19 cellular contexts compared by ENCODE assay signal in genomic region chr2:119339562-119339923, GRCh38. TPM values are rescaled to one million over a fixed set of nuclear protein-coding genes. Genes with fewer than 3 reads are reported as not detected.
A peak's percentile ranks its signal among the peaks of the same experiment; 100 is the strongest.
DNase-seq lines count a peak whose midpoint lies in the region; ATAC-seq lines count a peak whose summit lies in the region.
"Had no signal": no experiment of that assay in that cellular context is flagged by ENCODE, and none has a peak within 500 bp of the region (broad histone marks: within the 10 kb centered on the region; RNA-seq: fewer than 3 reads in every experiment).

No MANE protein-coding gene starts in this region.

- peak overlapping the region in 6 of 11 experiments; percentile 22 to 54 (median 33); a peak in 5 of 22 replicates for H3K27ac ChIP-seq in BLaER1 treated with 17β-estradiol and CSF1 and Interleukin-3, amounts not matched to agents 10 nM and 100 nM
- H3K27ac ChIP-seq in KOPT-K1 (ENCODE audit: low read depth, low read length, poor library complexity, severe bottlenecking) = peak overlapping the region; percentile 61
- H3K27ac ChIP-seq: body of pancreas, colonic mucosa, heart right ventricle, HL-60 had no signal

- peaks cover 23 to 29% (median 26%) of the 10 kb centered on the region in 10 experiments for H3K4me1 ChIP-seq in BLaER1 treated with 17β-estradiol and CSF1 and Interleukin-3, amounts not matched to agents 10 nM and 100 nM
- H3K4me1 ChIP-seq: body of pancreas, colonic mucosa had no signal

- no peaks in the 10 kb centered on the region for H3K9me3 Mint-ChIP-seq in central memory CD8-positive, alpha-beta T cell
- H3K9me3 Mint-ChIP-seq: activated CD4-positive, alpha-beta T cell treated with anti-CD3 and anti-CD28 coated beads, Interleukin-2, amount 10 ng/mL, durations not matched to agents 7 days and 5 days; activated naive CD4-positive, alpha-beta T cell treated with anti-CD3 and anti-CD28 coated beads, Interleukin-2, amount 10 ng/mL, durations not matched to agents 7 days and 5 days; IgD-negative memory B cell had no signal

- no peaks in the 10 kb centered on the region for H4K20me1 ChIP-seq in BLaER1 treated with 17β-estradiol and CSF1 and Interleukin-3, amounts not matched to agents 10 nM and 100 nM

- H3K36me3 ChIP-seq in BLaER1 treated with 17β-estradiol and CSF1 and Interleukin-3, amounts not matched to agents 10 nM and 100 nM = peaks cover 0 to 9% (median 0%) of the 10 kb centered on the region in 11 experiments; a peak in 2 of 22 replicates
- no peaks in the 10 kb centered on the region for H3K36me3 ChIP-seq in KOPT-K1 (ENCODE audit: insufficient read depth, low read length)
- H3K36me3 ChIP-seq: colonic mucosa had no signal

- no peaks in the 10 kb centered on the region for H3K27me3 Mint-ChIP-seq in central memory CD8-positive, alpha-beta T cell
- H3K27me3 Mint-ChIP-seq: activated CD4-positive, alpha-beta T cell treated with anti-CD3 and anti-CD28 coated beads, Interleukin-2, amount 10 ng/mL, durations not matched to agents 7 days and 5 days; activated naive CD4-positive, alpha-beta T cell treated with anti-CD3 and anti-CD28 coated beads, Interleukin-2, amount 10 ng/mL, durations not matched to agents 7 days and 5 days; IgD-negative memory B cell had no signal

- H3K9me3 ChIP-seq in BLaER1 treated with 17β-estradiol and CSF1 and Interleukin-3, amounts not matched to agents 10 nM and 100 nM (replicated peaks in 1 of 11) = no peaks in the 10 kb centered on the region
- H3K9me3 ChIP-seq in KOPT-K1 (ENCODE audit: insufficient read depth, low read length, poor library complexity, severe bottlenecking) = no peaks in the 10 kb centered on the region
- H3K9me3 ChIP-seq: body of pancreas, colonic mucosa, heart right ventricle had no signal

- H3K4me3 ChIP-seq in BLaER1 treated with 17β-estradiol and CSF1 and Interleukin-3, amounts not matched to agents 10 nM and 100 nM = no peak overlapping the region
- H3K4me3 ChIP-seq: body of pancreas, colonic mucosa, heart right ventricle had no signal

- H3K9ac ChIP-seq in BLaER1 treated with 17β-estradiol and CSF1 and Interleukin-3, amounts not matched to agents 10 nM and 100 nM = no peak overlapping the region

- H3K4me2 ChIP-seq in BLaER1 treated with 17β-estradiol and CSF1 and Interleukin-3, amounts not matched to agents 10 nM and 100 nM = peak overlapping the region; percentile 46 to 83 (median 66)

- H3K27ac Mint-ChIP-seq in central memory CD8-positive, alpha-beta T cell (ENCODE audit: low read depth) = no peak overlapping the region

- ATAC-seq in GM19455 (IDR thresholded peaks at IDR 0.05; ENCODE audit: unreplicated experiment) = peak; percentile 19
- no peak for ATAC-seq in central memory CD8-positive, alpha-beta T cell (replicated peaks; ENCODE audit: extremely low read depth, poor library complexity, severe bottlenecking)
- ATAC-seq: body of pancreas had no signal

- no peak for DNase-seq in central memory CD8-positive, alpha-beta T cell (ENCODE audit: low spot score in 2 of 2)
- DNase-seq in activated CD4-positive, alpha-beta T cell treated with anti-CD3 and anti-CD28 coated beads, Interleukin-2, amount 50 U/mL, for 1 hour = no peak
- DNase-seq in mesenteric fat pad (ENCODE audit: low spot score) = no peak
- DNase-seq in dedifferentiated amniotic fluid mesenchymal stem cell (ENCODE audit: extremely low spot score) = no peak
- DNase-seq in nucleus accumbens (lab: John Stamatoyannopoulos, UW) = no peak
- DNase-seq: H7, NCI-H187 treated with DMSO at 0.1 percent for 48 hours, NCI-H345, retina had no signal

- peaks cover 3% of the 10 kb centered on the region for H3K36me3 Mint-ChIP-seq in central memory CD8-positive, alpha-beta T cell (ENCODE audit: insufficient read depth)
- H3K36me3 Mint-ChIP-seq: activated naive CD4-positive, alpha-beta T cell treated with anti-CD3 and anti-CD28 coated beads, Interleukin-2, amount 10 ng/mL, durations not matched to agents 7 days and 5 days; IgD-negative memory B cell had no signal

- peaks cover 16% of the 10 kb centered on the region for H3K4me1 Mint-ChIP-seq in central memory CD8-positive, alpha-beta T cell

- H3K27me3 ChIP-seq in BLaER1 treated with 17β-estradiol and CSF1 and Interleukin-3, amounts not matched to agents 10 nM and 100 nM = no peaks in the 10 kb centered on the region
- H3K27me3 ChIP-seq: body of pancreas, colonic mucosa, heart right ventricle had no signal

- H3K4me3 Mint-ChIP-seq in central memory CD8-positive, alpha-beta T cell = peak overlapping the region; percentile 14
- H3K4me3 Mint-ChIP-seq: activated CD4-positive, alpha-beta T cell treated with anti-CD3 and anti-CD28 coated beads, Interleukin-2, amount 10 ng/mL, durations not matched to agents 7 days and 5 days; activated naive CD4-positive, alpha-beta T cell treated with anti-CD3 and anti-CD28 coated beads, Interleukin-2, amount 10 ng/mL, durations not matched to agents 7 days and 5 days had no signal

RNA-seq across cellular contexts. Expression of gene C2orf76, which starts 27.1 kb away (rescaled TPM):
- 12.5 TPM for total RNA-seq in mesenteric fat pad

RNA-seq across cellular contexts. Expression of gene DBI, which starts 27.2 kb away (rescaled TPM):
- total RNA-seq in mesenteric fat pad = 268 TPM
